Comparison of ENCODE assay signal across 18 cellular contexts in the genomic region with DNA sequence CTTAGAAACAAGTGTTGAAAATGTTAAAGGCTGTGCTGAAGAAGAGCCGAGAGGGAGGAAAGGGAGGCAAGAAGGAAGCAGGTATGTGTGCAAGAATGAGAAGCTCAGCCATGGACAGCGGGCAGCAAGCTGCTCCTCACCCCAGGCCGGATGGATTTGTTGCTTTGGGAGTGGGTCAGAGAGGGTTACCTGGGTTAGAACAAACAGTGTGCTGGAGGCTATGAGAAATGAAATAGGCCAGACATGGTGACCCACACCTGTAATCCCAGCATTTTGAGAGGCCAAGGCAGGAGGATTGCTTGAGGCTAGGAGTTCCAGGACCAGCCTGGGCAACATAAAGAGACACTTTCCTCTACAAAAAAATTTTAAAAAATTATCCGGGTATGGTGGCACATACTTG.
DNase-seq lines count a peak whose midpoint lies in the region; ATAC-seq and TF ChIP-seq lines count a peak whose summit lies in the region.
"Had no signal": no experiment of that assay in that cellular context is flagged by ENCODE, and none has a peak within 500 bp of the region (broad histone marks: within the 10 kb centered on the region; RNA-seq: fewer than 3 reads in every experiment).

No MANE protein-coding gene starts in this region.

- no peak overlapping the region for H3K4me3 ChIP-seq in GM23248
- H3K4me3 ChIP-seq in RWPE2 (ENCODE audit: severe bottlenecking) = no peak overlapping the region
- H3K4me3 ChIP-seq in esophagus muscularis mucosa = no peak overlapping the region
- H3K4me3 ChIP-seq in trophoblast cell (ENCODE audit: low read depth, low read length) = no peak overlapping the region
- no peak overlapping the region for H3K4me3 ChIP-seq in foreskin fibroblast (ENCODE audit: low read depth in 1 of 2, low read length in 2 of 2)

- no peak overlapping the region for H3K14ac ChIP-seq in trophoblast cell (ENCODE audit: low read length)

- H3K9me3 ChIP-seq in GM23248 (ENCODE audit: low read depth) (no peaks in the 10 kb centered on the region), RWPE2 (ENCODE audit: severe bottlenecking) (no peaks in the 10 kb centered on the region), esophagus muscularis mucosa (no peaks in the 10 kb centered on the region), trophoblast cell (ENCODE audit: insufficient read depth, low read depth, low read length) (no peaks in the 10 kb centered on the region)

- intact Hi-C loops in esophagus muscularis mucosa (cut with DNase I) = no loop called here

- H3K27me3 ChIP-seq in GM23248 (replicated peaks; ENCODE audit: insufficient read depth) = no peaks in the 10 kb centered on the region
- no peaks in the 10 kb centered on the region for H3K27me3 ChIP-seq in RWPE2 (ENCODE audit: insufficient read depth, poor library complexity, severe bottlenecking)
- H3K27me3 ChIP-seq in esophagus muscularis mucosa = no peaks in the 10 kb centered on the region
- H3K27me3 ChIP-seq in trophoblast cell (ENCODE audit: insufficient read depth, low read length) = no peaks in the 10 kb centered on the region

- no peak overlapping the region for H3K23ac ChIP-seq in trophoblast cell (ENCODE audit: low read length)

- no peak overlapping the region for H3K4ac ChIP-seq in trophoblast cell (ENCODE audit: low read depth, low read length)

- no peak for TF ChIP-seq POLR2A in esophagus muscularis mucosa (IDR thresholded peaks at IDR 0.05; ENCODE audit: low read depth)

- H4K91ac ChIP-seq in trophoblast cell (ENCODE audit: low read depth, low read length) = peak overlapping the region; percentile 11

- DNase-seq in GM23248 (no peak), RWPE2 (ENCODE audit: low spot score) (no peak), esophagus muscularis mucosa (ENCODE audit: extremely low spot score) (no peak), trophoblast cell (peak; percentile 85 to 86), foreskin fibroblast (no peak), cerebellar nuclear complex (lab: John Stamatoyannopoulos, UW) (no peak), hippocampal formation (lab: John Stamatoyannopoulos, UW) (no peak)
- DNase-seq: activated CD4-positive, alpha-beta T cell treated with anti-CD3 and anti-CD28 coated beads for 1 hour; activated naive CD8-positive, alpha-beta T cell treated with anti-CD3 and anti-CD28 coated beads, Interleukin-2, amount 50 U/mL, for 24 hours; CD4-positive, CD25-positive, alpha-beta regulatory T cell; DMS153; GF-D8; GOT3; mesendoderm; NCI-H1436; NCI-H82; stimulated activated CD4-positive, alpha-beta T cell treated with anti-CD3 and anti-CD28 coated beads, Interleukin-12 subunit alpha, Interleukin-12 subunit beta, amount 100 ng/mL, for 4 hours had no signal

- peaks cover 30% of the 10 kb centered on the region for H3K4me1 ChIP-seq in GM23248 (ENCODE audit: insufficient read depth)
- peaks cover 41% of the 10 kb centered on the region for H3K4me1 ChIP-seq in RWPE2 (ENCODE audit: insufficient read depth, poor library complexity, severe bottlenecking)
- H3K4me1 ChIP-seq in esophagus muscularis mucosa = peaks cover 37 to 71% (median 67%) of the 10 kb centered on the region in 4 donors
- H3K4me1 ChIP-seq in trophoblast cell (ENCODE audit: control insufficient read depth in 1 of 2, insufficient read depth in 2 of 2, low read length in 2 of 2) = peaks cover 23 to 24% of the 10 kb centered on the region in 2 experiments

- no peak overlapping the region for H2AK5ac ChIP-seq in trophoblast cell (ENCODE audit: low read length)

- H2BK5ac ChIP-seq in trophoblast cell (ENCODE audit: low read depth, low read length, poor library complexity) = peak overlapping the region; percentile 15

- in situ Hi-C loops in GM23248 (cut with MboI) = no loop called here

- peak overlapping the region; percentile 38 for H3K4me2 ChIP-seq in GM23248 (ENCODE audit: unreplicated experiment)
- no peak overlapping the region for H3K4me2 ChIP-seq in trophoblast cell (ENCODE audit: low read length)

- H3K27ac ChIP-seq in GM23248 (no peak overlapping the region), RWPE2 (ENCODE audit: poor library complexity, severe bottlenecking) (peak overlapping the region; percentile 65), esophagus muscularis mucosa (replicated peaks in 1 of 4) (peak overlapping the region; percentile 59 to 78 (median 66)), trophoblast cell (ENCODE audit: low read depth, low read length) (peak overlapping the region; percentile 50)

- H3K79me1 ChIP-seq in trophoblast cell (ENCODE audit: low read length) = peaks cover 19% of the 10 kb centered on the region

- no peak overlapping the region for H2AFZ ChIP-seq in GM23248
- peak overlapping the region; percentile 8 for H2AFZ ChIP-seq in trophoblast cell (ENCODE audit: insufficient read depth, low read length, poor library complexity)

- no peak overlapping the region for H2BK120ac ChIP-seq in trophoblast cell (ENCODE audit: insufficient read depth, low read length, poor library complexity)

- no peaks in the 10 kb centered on the region for H3K9me2 ChIP-seq in GM23248 (ENCODE audit: insufficient read depth)

- ATAC-seq in RWPE2 (ENCODE audit: low read depth) = no peak
- no peak for ATAC-seq in HG03139 (IDR thresholded peaks at IDR 0.05; ENCODE audit: unreplicated experiment)
- ATAC-seq: activated naive CD8-positive, alpha-beta T cell treated with anti-CD3 and anti-CD28 coated beads, Interleukin-2, amount 50 U/mL, for 24 hours had no signal

- H3F3A ChIP-seq in GM23248 (ENCODE audit: insufficient read depth) = peaks cover 10% of the 10 kb centered on the region

- WGBS in GM23248 (ENCODE audit: low coverage in 1 of 2, low lambda C conversion rate in 2 of 2, missing lambda C conversion rate in 2 of 2), 2 experiments = 84 to 85% methylated on average over 4 of the region's 4 CpGs
- WGBS in esophagus muscularis mucosa = 69% methylated on average over 4 of the region's 4 CpGs
- no CpG with 5 or more reads among the region's 4 CpGs for WGBS in trophoblast cell (ENCODE audit: extremely low coverage, insufficient coverage, insufficient read length)

- no peak overlapping the region for H4K12ac ChIP-seq in trophoblast cell (ENCODE audit: low read depth, low read length)

- H3K18ac ChIP-seq in trophoblast cell (ENCODE audit: low read length) = no peak overlapping the region

- H3K79me2 ChIP-seq in GM23248 (ENCODE audit: insufficient read depth) (peaks cover 14% of the 10 kb centered on the region; the same call in 1 of the 2 replicates), trophoblast cell (ENCODE audit: control insufficient read depth, insufficient read depth, low read length, poor library complexity) (peaks cover 8% of the 10 kb centered on the region)

- no peaks in the 10 kb centered on the region for H4K20me1 ChIP-seq in GM23248 (ENCODE audit: insufficient read depth)

- H4K8ac ChIP-seq in trophoblast cell (ENCODE audit: low read depth, low read length) = no peak overlapping the region

- no peak for TF ChIP-seq CTCF in RWPE2 (IDR thresholded peaks at IDR 0.05; ENCODE audit: poor library complexity, severe bottlenecking)
- no peak for TF ChIP-seq CTCF in esophagus muscularis mucosa (IDR thresholded peaks at IDR 0.05)
- TF ChIP-seq CTCF in foreskin fibroblast (IDR thresholded peaks at IDR 0.05; ENCODE audit: low read depth, low read length) = no peak

- H3K9ac ChIP-seq in GM23248 (no peak overlapping the region), trophoblast cell (ENCODE audit: low read length) (no peak overlapping the region)

- H2BK12ac ChIP-seq in trophoblast cell (ENCODE audit: low read length) = no peak overlapping the region

- no peak for TF ChIP-seq EP300 in esophagus muscularis mucosa (IDR thresholded peaks at IDR 0.05)

- peaks cover 10% of the 10 kb centered on the region; the same call in 1 of the 2 replicates for H3K36me3 ChIP-seq in GM23248 (ENCODE audit: low read depth)
- H3K36me3 ChIP-seq in RWPE2 (ENCODE audit: low read depth) = peaks cover 10% of the 10 kb centered on the region
- peaks cover 0 to 8% (median 0%) of the 10 kb centered on the region in 4 donors for H3K36me3 ChIP-seq in esophagus muscularis mucosa
- peaks cover 2% of the 10 kb centered on the region in 2 experiments for H3K36me3 ChIP-seq in trophoblast cell (ENCODE audit: control insufficient read depth in 1 of 2, insufficient read depth in 2 of 2, low read length in 2 of 2)

Comparison
In these comparisons a context has a peak if more than half of its experiments do, and no peak if none do; other contexts are left out.
1. DNase-seq: peak in trophoblast cell (2 of 2); none in GM23248 (single experiment), RWPE2 (single experiment), esophagus muscularis mucosa (single experiment), foreskin fibroblast (0 of 2), cerebellar nuclear complex (0 of 2) and hippocampal formation (0 of 2).